In genomic region chr2:46487667-46488333, GRCh38 we compare ENCODE assay signal across 11 cellular contexts. TPM values are rescaled to one million over a fixed set of nuclear protein-coding genes. Genes with fewer than 3 reads are reported as not detected.
A peak's percentile ranks its signal among the peaks of the same experiment; 100 is the strongest.
DNase-seq lines count a peak whose midpoint lies in the region; ATAC-seq, FAIRE-seq and TF ChIP-seq lines count a peak whose summit lies in the region.
"Had no signal": no experiment of that assay in that cellular context is flagged by ENCODE, and none has a peak within 500 bp of the region (broad histone marks: within the 10 kb centered on the region; RNA-seq: fewer than 3 reads in every experiment).

No MANE protein-coding gene starts in this region.

- no peaks in the 10 kb centered on the region for H3K9me3 Mint-ChIP-seq in immature natural killer cell
- H3K9me3 Mint-ChIP-seq: activated naive CD8-positive, alpha-beta T cell treated with anti-CD3 and anti-CD28 coated beads, Interleukin-2, amount 10 ng/mL, durations not matched to agents 7 days and 5 days had no signal

- peaks cover 23% of the 10 kb centered on the region for H3K4me1 ChIP-seq in upper lobe of right lung

- no peak for FAIRE-seq in D721Med (lab: Jason Lieb, UNC)

- H3K4me1 Mint-ChIP-seq in immature natural killer cell: peaks cover 3 to 4% of the 10 kb centered on the region in 2 donors
- H3K4me1 Mint-ChIP-seq: activated naive CD8-positive, alpha-beta T cell treated with anti-CD3 and anti-CD28 coated beads, Interleukin-2, amount 10 ng/mL, durations not matched to agents 7 days and 5 days had no signal

- H3K36me3 ChIP-seq in upper lobe of right lung: no peaks in the 10 kb centered on the region

- H3K27ac Mint-ChIP-seq in immature natural killer cell: no peak overlapping the region
- H3K27ac Mint-ChIP-seq: activated naive CD8-positive, alpha-beta T cell treated with anti-CD3 and anti-CD28 coated beads, Interleukin-2, amount 10 ng/mL, durations not matched to agents 7 days and 5 days had no signal

- no peak overlapping the region for H3K27ac ChIP-seq in upper lobe of right lung
- H3K27ac ChIP-seq: VCaP had no signal

- no peaks in the 10 kb centered on the region for H3K27me3 ChIP-seq in upper lobe of right lung

- TF ChIP-seq CTCF in cardiac fibroblast (IDR thresholded peaks at IDR 0.05; ENCODE audit: low read depth, low read length) (no peak), upper lobe of right lung (IDR thresholded peaks at IDR 0.05) (no peak), D721Med (IDR thresholded peaks at IDR 0.05; ENCODE audit: insufficient read depth, missing control alignments) (no peak)

- intact Hi-C loops in upper lobe of right lung (cut with DNase I): no loop called here

- H3K4me3 Mint-ChIP-seq in immature natural killer cell: no peak overlapping the region
- H3K4me3 Mint-ChIP-seq: activated naive CD8-positive, alpha-beta T cell treated with anti-CD3 and anti-CD28 coated beads, Interleukin-2, amount 10 ng/mL, durations not matched to agents 7 days and 5 days had no signal

- peak; percentile 62 for ATAC-seq in left lobe of liver
- ATAC-seq in upper lobe of right lung: peak; percentile 92

- no peaks in the 10 kb centered on the region for H3K9me3 ChIP-seq in upper lobe of right lung

- H3K27me3 Mint-ChIP-seq in immature natural killer cell (ENCODE audit: low read depth in 3 of 3): peaks cover 2 to 6% (median 2%) of the 10 kb centered on the region in 3 donors

- H3K36me3 Mint-ChIP-seq in immature natural killer cell: no peaks in the 10 kb centered on the region
- H3K36me3 Mint-ChIP-seq: activated naive CD8-positive, alpha-beta T cell treated with anti-CD3 and anti-CD28 coated beads, Interleukin-2, amount 10 ng/mL, durations not matched to agents 7 days and 5 days had no signal

- DNase-seq in HS-27A (ENCODE audit: low read depth) (peak; percentile 50), cardiac fibroblast (ENCODE audit: low read depth in 2 of 2) (peak; percentile 81 to 83), left lobe of liver (ENCODE audit: low spot score) (no peak), upper lobe of right lung (peak; percentile 83), OCI-M2 (lab: John Stamatoyannopoulos, UW; ENCODE audit: unreplicated experiment) (no peak), NCI-H1417 (lab: John Stamatoyannopoulos, UW) (no peak), immature natural killer cell (no peak), D721Med (ENCODE audit: insufficient read length, low spot score) (no peak)
- DNase-seq: activated naive CD8-positive, alpha-beta T cell treated with anti-CD3 and anti-CD28 coated beads, Interleukin-2, amount 10 ng/mL, durations not matched to agents 7 days and 5 days; NCI-H510A treated with DMSO at 0.1 percent for 48 hours had no signal

- H3K4me3 ChIP-seq in cardiac fibroblast (replicated peaks in 1 of 2; ENCODE audit: low read depth in 2 of 2, low read length in 2 of 2): no peak overlapping the region
- no peak overlapping the region for H3K4me3 ChIP-seq in upper lobe of right lung

RNA-seq across cellular contexts. Expression of gene TMEM247, which starts 8.4 kb away (rescaled TPM):
- total RNA-seq in left lobe of liver (not detected), upper lobe of right lung (not detected)
- not detected for polyA plus RNA-seq in immature natural killer cell
- total RNA-seq: activated naive CD8-positive, alpha-beta T cell treated with anti-CD3 and anti-CD28 coated beads, Interleukin-2, amount 10 ng/mL, durations not matched to agents 7 days and 5 days had no signal

RNA-seq across cellular contexts. Expression of gene RHOQ, which starts 54.5 kb away (rescaled TPM):
- 14.0 TPM for total RNA-seq in left lobe of liver
- 92.9 TPM for total RNA-seq in upper lobe of right lung
- polyA plus RNA-seq in immature natural killer cell: 1 to 10 TPM; 4.2 to 5.3 (median 5.1) TPM

RNA-seq across cellular contexts. Expression of gene ATP6V1E2, which starts 54.6 kb away (rescaled TPM):
- total RNA-seq in left lobe of liver: 3.4 TPM
- 10.7 TPM for total RNA-seq in upper lobe of right lung
- polyA plus RNA-seq in immature natural killer cell: 1 to 10 TPM in 2 of 3 donors, not detected in 1; 4.6 to 5.3 TPM

Comparison
In these comparisons a context has a peak if more than half of its experiments do, and no peak if none do; other contexts are left out.
1. DNase-seq: peak in HS-27A (single experiment), cardiac fibroblast (2 of 2) and upper lobe of right lung (single experiment); none in left lobe of liver (single experiment), OCI-M2 (single experiment), NCI-H1417 (0 of 3), immature natural killer cell (0 of 3) and D721Med (single experiment).